ENCODE assay signal across 8 cellular contexts in the genomic region with DNA sequence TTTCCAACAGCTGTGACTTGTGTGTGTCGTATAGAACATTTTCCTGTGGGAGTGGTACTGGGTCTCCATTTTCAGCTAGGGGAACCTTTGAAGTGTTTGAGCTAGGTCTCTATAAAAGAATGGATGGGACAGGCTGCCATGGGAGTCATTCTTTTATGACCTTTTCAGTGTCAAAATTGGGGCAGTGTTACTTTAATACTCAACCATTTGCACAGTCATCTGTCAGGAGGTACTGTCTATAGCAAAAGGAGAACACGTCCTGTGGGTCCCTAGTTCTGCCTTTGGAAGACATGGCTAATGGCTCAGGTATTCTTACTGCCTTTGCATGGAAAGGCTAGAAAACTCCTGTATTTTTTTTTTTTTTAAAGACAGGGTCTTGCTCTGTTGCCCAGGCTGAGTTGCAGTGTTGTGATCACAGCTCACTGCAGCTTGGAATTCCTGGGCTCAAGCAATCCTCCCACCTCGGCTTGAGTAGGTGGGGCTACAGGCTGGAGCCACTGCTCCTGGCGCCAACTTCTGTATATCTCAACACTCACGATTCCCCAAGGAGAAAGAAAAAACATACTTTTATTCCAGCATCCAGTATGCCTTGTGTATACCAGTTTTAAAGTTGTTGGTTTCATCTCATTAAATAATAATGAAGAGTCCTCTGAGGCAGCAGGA.
A peak's percentile ranks its signal among the peaks of the same experiment; 100 is the strongest.
DNase-seq lines count a peak whose midpoint lies in the region; ATAC-seq, FAIRE-seq and TF ChIP-seq lines count a peak whose summit lies in the region.
"Had no signal": no experiment of that assay in that cellular context is flagged by ENCODE, and none has a peak within 500 bp of the region (broad histone marks: within the 10 kb centered on the region; RNA-seq: fewer than 3 reads in every experiment).

No MANE protein-coding gene starts in this region.

- H3K9me3 ChIP-seq in OCI-LY3 (ENCODE audit: insufficient read depth, low read length), result no peaks in the 10 kb centered on the region
- H3K9me3 ChIP-seq in neuron (ENCODE audit: low read length), result no peaks in the 10 kb centered on the region

- H3K36me3 Mint-ChIP-seq in effector memory CD8-positive, alpha-beta T cell (ENCODE audit: insufficient read depth), result peaks cover 68% of the 10 kb centered on the region

- peak overlapping the region; percentile 88; the same call in 1 of the 2 replicates for H3K27ac ChIP-seq in OCI-LY3 (ENCODE audit: low read length)

- peaks cover 93% of the 10 kb centered on the region for H3K79me2 ChIP-seq in OCI-LY3 (ENCODE audit: low read length)

- H3K27me3 Mint-ChIP-seq in effector memory CD8-positive, alpha-beta T cell, result no peaks in the 10 kb centered on the region

- ATAC-seq in effector memory CD8-positive, alpha-beta T cell (replicated peaks), result no peak
- no peak for ATAC-seq in GM18517 (IDR thresholded peaks at IDR 0.05; ENCODE audit: unreplicated experiment)

- no peak for TF ChIP-seq CTCF in OCI-LY3 (IDR thresholded peaks at IDR 0.05; ENCODE audit: low read depth, low read length)

- H3K4me3 ChIP-seq in OCI-LY3 (ENCODE audit: low read length) (peak overlapping the region; percentile 87; the same call in 1 of the 2 replicates), neuron (ENCODE audit: low read length) (peak overlapping the region; percentile 96)

- no peak overlapping the region for H3K27ac Mint-ChIP-seq in effector memory CD8-positive, alpha-beta T cell

- H3K4me2 ChIP-seq in OCI-LY3 (ENCODE audit: low read length), result peak overlapping the region; percentile 94

- H3K4me1 ChIP-seq in OCI-LY3 (ENCODE audit: low read length) (peaks cover 51% of the 10 kb centered on the region), neuron (ENCODE audit: insufficient read depth, low read length) (peaks cover 29% of the 10 kb centered on the region)

- no peak overlapping the region for H2AFZ ChIP-seq in OCI-LY3 (ENCODE audit: low read depth, low read length)
- H2AFZ ChIP-seq in neuron (ENCODE audit: low read depth, low read length), result no peak overlapping the region

- peak overlapping the region; percentile 99; the same call in 1 of the 2 replicates for H3K9ac ChIP-seq in OCI-LY3 (ENCODE audit: low read length)

- H3K36me3 ChIP-seq in OCI-LY3 (replicated peaks; ENCODE audit: low read depth, low read length) (peaks cover 61% of the 10 kb centered on the region), neuron (ENCODE audit: insufficient read depth, low read length) (peaks cover 57% of the 10 kb centered on the region)

- peaks cover 35% of the 10 kb centered on the region for H4K20me1 ChIP-seq in OCI-LY3 (ENCODE audit: insufficient read depth, low read length)

- FAIRE-seq in G401.6 (lab: Jason Lieb, UNC), result peak; percentile 62
- FAIRE-seq: endometrium had no signal

- no peaks in the 10 kb centered on the region for H3K9me3 Mint-ChIP-seq in effector memory CD8-positive, alpha-beta T cell

- no peaks in the 10 kb centered on the region for H3K27me3 ChIP-seq in OCI-LY3 (ENCODE audit: low read depth, low read length)
- no peaks in the 10 kb centered on the region for H3K27me3 ChIP-seq in neuron (ENCODE audit: insufficient read depth, low read length)

- no peak for DNase-seq in effector memory CD8-positive, alpha-beta T cell
- DNase-seq in SW 1271 (lab: John Stamatoyannopoulos, UW) (no peak), HCEC 1CT (no peak)

- H3K4me3 Mint-ChIP-seq in effector memory CD8-positive, alpha-beta T cell, result peak overlapping the region; percentile 20 to 99

- H3K4me1 Mint-ChIP-seq in effector memory CD8-positive, alpha-beta T cell (ENCODE audit: low read depth in 2 of 2), result peaks cover 29 to 30% of the 10 kb centered on the region in 2 donors
